Comparison of ENCODE assay signal across 2 cellular contexts in genomic region chr12:51021694-51022093, GRCh38.
A peak's percentile ranks its signal among the peaks of the same experiment; 100 is the strongest.
TF ChIP-seq lines count a peak whose summit lies in the region.

No MANE protein-coding gene starts in this region.

TF ChIP-seq in GM12878, 131 proteins besides CTCF, POLR2A, EP300 and RAD21:
- no peak for TF ChIP-seq RAD51 (IDR thresholded peaks at IDR 0.05)
- 0 out of 2 replicates have a peak, but pooled peaks have one; percentile 24 for TF ChIP-seq ZNF384 (IDR thresholded peaks at IDR 0.05; ENCODE audit: borderline replicate concordance, low read depth, low read length)
- TF ChIP-seq E2F8 (IDR thresholded peaks at IDR 0.05; ENCODE audit: low read depth, partially characterized antibody): no peak
- no peak for TF ChIP-seq BMI1 (IDR thresholded peaks at IDR 0.05; ENCODE audit: borderline replicate concordance)
- TF ChIP-seq WRNIP1 (IDR thresholded peaks at IDR 0.05; ENCODE audit: borderline replicate concordance, low read depth, low read length): no peak
- no peak for TF ChIP-seq FOXK2 (IDR thresholded peaks at IDR 0.05)
- no peak for TF ChIP-seq SKIL (IDR thresholded peaks at IDR 0.05; ENCODE audit: low read depth, poor library complexity, severe bottlenecking)
- no peak for TF ChIP-seq GATAD2B (conservative IDR thresholded peaks at IDR 0.05; ENCODE audit: low read depth)
- TF ChIP-seq ZNF622 (IDR thresholded peaks at IDR 0.05): no peak

TF ChIP-seq in HEK293T, 16 proteins besides CTCF, POLR2A, EP300 and RAD21:
- TF ChIP-seq ARNT (IDR thresholded peaks at IDR 0.05) (no peak), FOXA1 (IDR thresholded peaks at IDR 0.05) (no peak), ELF4 (IDR thresholded peaks at IDR 0.05) (no peak), ZNF384 (IDR thresholded peaks at IDR 0.05) (no peak), PKNOX1 (IDR thresholded peaks at IDR 0.05) (no peak), BHLHE40 (IDR thresholded peaks at IDR 0.05; ENCODE audit: borderline replicate concordance) (no peak), HDGF (IDR thresholded peaks at IDR 0.05; ENCODE audit: borderline replicate concordance) (no peak), L3MBTL2 (conservative IDR thresholded peaks at IDR 0.05) (no peak), NFRKB (IDR thresholded peaks at IDR 0.05) (no peak), LEF1 (IDR thresholded peaks at IDR 0.05; ENCODE audit: borderline replicate concordance) (no peak), SUZ12 (IDR thresholded peaks at IDR 0.05) (no peak), SP1 (IDR thresholded peaks at IDR 0.05) (no peak), FOXK2 (IDR thresholded peaks at IDR 0.05) (no peak), CTBP1 (IDR thresholded peaks at IDR 0.05; ENCODE audit: borderline replicate concordance) (no peak), FOXM1 (IDR thresholded peaks at IDR 0.05; ENCODE audit: borderline replicate concordance) (no peak), TARDBP (IDR thresholded peaks at IDR 0.05) (no peak)
